10 cellular contexts compared by ENCODE assay signal in the genomic region with DNA sequence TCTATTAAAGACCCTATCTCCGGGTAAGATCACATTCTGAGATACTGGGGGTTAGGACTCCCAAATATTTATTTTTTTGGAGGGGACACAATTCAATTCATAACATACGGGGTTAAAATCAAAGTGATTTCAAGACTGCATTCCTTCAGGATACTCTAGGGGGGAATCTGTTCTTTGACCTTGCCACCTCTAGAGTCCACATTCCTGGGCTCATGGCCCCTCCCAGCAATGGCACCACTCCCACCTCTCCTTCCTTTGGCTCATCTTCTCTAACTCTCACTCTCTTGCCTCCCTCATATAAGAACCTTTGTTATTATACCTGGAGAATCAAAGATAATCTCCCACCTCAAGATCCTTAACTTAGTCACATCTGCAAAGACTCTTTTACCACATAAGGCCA.
"Had no signal": no experiment of that assay in that cellular context is flagged by ENCODE, and none has a peak within 500 bp of the region (broad histone marks: within the 10 kb centered on the region; RNA-seq: fewer than 3 reads in every experiment).

No MANE protein-coding gene starts in this region.

- H3K27ac Mint-ChIP-seq: GM23338, H9, HFFc6 had no signal

- H3K9ac ChIP-seq: GM23248 had no signal

- DNase-seq: GM23248, GOT3, H7, H9, HCEC 1CT, HFFc6 had no signal

- H3K4me3 Mint-ChIP-seq: GM23338, H9, HFFc6 had no signal

- H3K4me2 ChIP-seq: GM23338 had no signal

- H3K9me3 Mint-ChIP-seq: HFFc6 had no signal

- H3K36me3 ChIP-seq: HAP-1 had no signal

- ATAC-seq: GM23338, HCT116 had no signal

- H3K9me3 ChIP-seq: HAP-1 had no signal

- H3K4me1 Mint-ChIP-seq: GM23338, H9 had no signal

- H3K4me1 ChIP-seq: HAP-1 had no signal

- H3K4me3 ChIP-seq: GM23248, GM23338, HAP-1 had no signal

- H3K27ac ChIP-seq: GM23248 had no signal

- FAIRE-seq: H54 had no signal

- H2AFZ ChIP-seq: GM23248, GM23338 had no signal
